Comparison of ENCODE assay signal across 36 cellular contexts in genomic region chr20:31992086-31992485, GRCh38. TPM values are rescaled to one million over a fixed set of nuclear protein-coding genes. Genes with fewer than 3 reads are reported as not detected.
"Had no signal": no experiment of that assay in that cellular context is flagged by ENCODE, and none has a peak within 500 bp of the region (broad histone marks: within the 10 kb centered on the region; RNA-seq: fewer than 3 reads in every experiment).

No MANE protein-coding gene starts in this region.

- DNase-seq: activated B cell treated with CpG ODN at 0.5 μM for 24 hours; activated CD4-positive, alpha-beta memory T cell treated with anti-CD3 and anti-CD28 coated beads for 36 hours; activated CD4-positive, alpha-beta T cell treated with anti-CD3 and anti-CD28 coated beads for 4 hours; activated CD4-positive, alpha-beta T cell treated with anti-CD3 and anti-CD28 coated beads, Interleukin-2, amount 10 ng/mL, durations not matched to agents 24 days and 14 days; activated CD4-positive, alpha-beta T cell treated with anti-CD3 and anti-CD28 coated beads, Interleukin-2, amount 50 U/mL, for 1 hour; activated CD4-positive, alpha-beta T cell treated with anti-CD3 and anti-CD28 coated beads, Interleukin-2, amount 50 U/mL, for 4 hours; activated CD4-positive, CD25-positive, alpha-beta regulatory T cell treated with anti-CD3 and anti-CD28 coated beads, Interleukin-2, amount 50 U/mL, for 72 hours; activated CD8-positive, alpha-beta memory T cell treated with anti-CD3 and anti-CD28 coated beads, Interleukin-2, amount 50 U/mL, for 4 hours; activated CD8-positive, alpha-beta T cell treated with anti-CD3 and anti-CD28 coated beads for 36 hours; activated effector memory CD4-positive, alpha-beta T cell treated with anti-CD3 and anti-CD28 coated beads, Interleukin-2, amount 50 U/mL, for 16 hours; activated gamma-delta T cell treated with Interleukin-2 at 50 U/mL for 16 hours; activated naive CD4-positive, alpha-beta T cell; activated naive CD4-positive, alpha-beta T cell treated with anti-CD3 and anti-CD28 coated beads for 36 hours; activated naive CD4-positive, alpha-beta T cell treated with anti-CD3 and anti-CD28 coated beads, Interleukin-2, amount 50 U/mL, for 16 hours; activated naive CD8-positive, alpha-beta T cell treated with anti-CD3 and anti-CD28 coated beads for 36 hours; activated T-cell treated with anti-CD3 and anti-CD28 coated beads for 4 hours; activated T-cell treated with anti-CD3 and anti-CD28 coated beads, Interleukin-2, amount 50 U/mL, for 1 hour; activated T-cell treated with anti-CD3 and anti-CD28 coated beads, Interleukin-2, amount 50 U/mL, for 4 hours; activated T-cell treated with anti-CD3 and anti-CD28 coated beads, Interleukin-2, amount 50 U/mL, for 72 hours; adrenal gland; amniotic stem cell; aorta; body of pancreas; brain microvascular endothelial cell; central memory CD4-positive, alpha-beta T cell; T-cell; T-helper 17 cell had no signal

- ATAC-seq: activated CD8-positive, alpha-beta T cell treated with anti-CD3 and anti-CD28 coated beads for 36 hours; activated naive CD4-positive, alpha-beta T cell treated with anti-CD3 and anti-CD28 coated beads, Interleukin-2, amount 50 U/mL, for 72 hours; activated T-cell treated with anti-CD3 and anti-CD28 coated beads, Interleukin-2, amount 50 U/mL, for 4 hours; activated T-cell treated with anti-CD3 and anti-CD28 coated beads, Interleukin-2, amount 50 U/mL, for 72 hours; activated T-helper 17 cell treated with anti-CD3 and anti-CD28 coated beads, Interleukin-2, amount 50 U/mL, for 72 hours; body of pancreas; T-cell; T-helper 17 cell had no signal

- H3K36me3 ChIP-seq: adrenal gland, brain microvascular endothelial cell, breast epithelium had no signal

- H3K4me3 ChIP-seq: adrenal gland, body of pancreas, breast epithelium had no signal

- H3K27me3 ChIP-seq: body of pancreas had no signal

- H3K9me3 ChIP-seq: adrenal gland, body of pancreas, breast epithelium had no signal

- H3K4me1 ChIP-seq: adrenal gland, body of pancreas, breast epithelium had no signal

- H3K27ac ChIP-seq: adrenal gland, body of pancreas, brain microvascular endothelial cell, breast epithelium, VCaP had no signal

RNA-seq across cellular contexts. Expression of gene CCM2L, which starts 18.2 kb away (rescaled TPM):
- total RNA-seq: activated CD4-positive, alpha-beta memory T cell treated with anti-CD3 and anti-CD28 coated beads for 36 hours; activated CD4-positive, alpha-beta T cell treated with anti-CD3 and anti-CD28 coated beads, Interleukin-2, amount 10 ng/mL, durations not matched to agents 24 days and 14 days; activated CD8-positive, alpha-beta memory T cell treated with anti-CD3 and anti-CD28 coated beads for 36 hours; activated CD8-positive, alpha-beta T cell treated with anti-CD3 and anti-CD28 coated beads for 36 hours; activated naive CD4-positive, alpha-beta T cell treated with anti-CD3 and anti-CD28 coated beads for 36 hours; activated naive CD4-positive, alpha-beta T cell treated with anti-CD3 and anti-CD28 coated beads, Interleukin-2, amount 50 U/mL, for 72 hours; activated naive CD8-positive, alpha-beta T cell treated with anti-CD3 and anti-CD28 coated beads for 36 hours; activated T-cell treated with anti-CD3 and anti-CD28 coated beads, Interleukin-2, amount 50 U/mL, for 4 hours; activated T-cell treated with anti-CD3 and anti-CD28 coated beads, Interleukin-2, amount 50 U/mL, for 72 hours; activated T-helper 1 cell treated with anti-CD3 and anti-CD28 coated beads, Interleukin-12 subunit alpha, Interleukin-12 subunit beta, Interleukin-2, Interleukin-4 antibody, amounts not matched to agents 30 ng/mL and 10 ng/mL and 1 ng/mL, durations not matched to agents 14 hours and 24 hours and 36 hours; activated T-helper 17 cell treated with anti-CD3 and anti-CD28 coated beads, Interleukin-2, amount 50 U/mL, for 72 hours; T-cell; T-helper 1 cell treated with Interleukin-12 subunit alpha and Interleukin-12 subunit beta and Interleukin-4 antibody, amounts not matched to agents 30 ng/mL and 1 ng/mL, for 36 hours; T-helper 17 cell; T-helper 2 cell treated with Interferon-gamma antibody and Interleukin-4, amounts not matched to agents 100 ng/mL and 5 ng/mL, for 36 hours had no signal

RNA-seq across cellular contexts. Expression of gene XKR7, which starts 24.1 kb away (rescaled TPM):
- total RNA-seq: activated CD4-positive, alpha-beta memory T cell treated with anti-CD3 and anti-CD28 coated beads for 36 hours; activated CD4-positive, alpha-beta T cell treated with anti-CD3 and anti-CD28 coated beads, Interleukin-2, amount 10 ng/mL, durations not matched to agents 24 days and 14 days; activated CD8-positive, alpha-beta T cell treated with anti-CD3 and anti-CD28 coated beads for 36 hours; activated T-cell treated with anti-CD3 and anti-CD28 coated beads, Interleukin-2, amount 50 U/mL, for 4 hours; activated T-cell treated with anti-CD3 and anti-CD28 coated beads, Interleukin-2, amount 50 U/mL, for 72 hours; activated T-helper 1 cell treated with anti-CD3 and anti-CD28 coated beads, Interleukin-12 subunit alpha, Interleukin-12 subunit beta, Interleukin-2, Interleukin-4 antibody, amounts not matched to agents 30 ng/mL and 10 ng/mL and 1 ng/mL, durations not matched to agents 14 hours and 24 hours and 36 hours; aorta; breast epithelium; cardiac septum; T-cell; T-helper 1 cell treated with Interleukin-12 subunit alpha and Interleukin-12 subunit beta and Interleukin-4 antibody, amounts not matched to agents 30 ng/mL and 1 ng/mL, for 36 hours; T-helper 17 cell had no signal

RNA-seq across cellular contexts. Expression of gene HCK, which starts 60.0 kb away (rescaled TPM):
- total RNA-seq: activated CD4-positive, alpha-beta memory T cell treated with anti-CD3 and anti-CD28 coated beads for 36 hours; activated CD4-positive, alpha-beta T cell treated with anti-CD3 and anti-CD28 coated beads, Interleukin-2, amount 10 ng/mL, durations not matched to agents 24 days and 14 days; activated CD8-positive, alpha-beta memory T cell treated with anti-CD3 and anti-CD28 coated beads for 36 hours; activated CD8-positive, alpha-beta T cell treated with anti-CD3 and anti-CD28 coated beads for 36 hours; activated naive CD4-positive, alpha-beta T cell treated with anti-CD3 and anti-CD28 coated beads for 36 hours; activated naive CD8-positive, alpha-beta T cell treated with anti-CD3 and anti-CD28 coated beads for 36 hours; T-helper 2 cell treated with Interferon-gamma antibody and Interleukin-4, amounts not matched to agents 100 ng/mL and 5 ng/mL, for 36 hours had no signal
